ENCODE assay signal across 16 cellular contexts in genomic region chr5:88678780-88679491, GRCh38.
DNase-seq lines count a peak whose midpoint lies in the region; ATAC-seq lines count a peak whose summit lies in the region.
"Had no signal": no experiment of that assay in that cellular context is flagged by ENCODE, and none has a peak within 500 bp of the region (broad histone marks: within the 10 kb centered on the region; RNA-seq: fewer than 3 reads in every experiment).

No MANE protein-coding gene starts in this region.

- peaks cover 35 to 48% (median 40%) of the 10 kb centered on the region in 3 donors for H3K4me1 Mint-ChIP-seq in naive B cell

- H3K9me3 ChIP-seq in ES-I3 (ENCODE audit: control insufficient read depth, insufficient read depth, low read length), result no peaks in the 10 kb centered on the region
- H3K9me3 ChIP-seq in HUES64 (ENCODE audit: insufficient read depth, low read depth, low read length), result no peaks in the 10 kb centered on the region
- H3K9me3 ChIP-seq: uterus had no signal

- 4% methylated on average over 12 of the region's 16 CpGs for WGBS in HUES64

- no peak for ATAC-seq in naive B cell (ENCODE audit: low read depth in 2 of 2)
- ATAC-seq: stimulated activated memory B cell treated with anti-CD40 and anti-IgM and Interleukin-4, amounts not matched to agents 10 μg/mL and 1 μg/mL and 100 μg/mL, for 72 hours had no signal

- H3K4me3 Mint-ChIP-seq in naive B cell, result peak overlapping the region in 5 of 8 donors; percentile 21 to 75 (median 62)
- H3K4me3 Mint-ChIP-seq: activated CD4-positive, alpha-beta memory T cell treated with anti-CD3 and anti-CD28 coated beads, Interleukin-2, amount 10 ng/mL, durations not matched to agents 7 days and 5 days; stimulated activated memory B cell treated with anti-CD40 and anti-IgM and Interleukin-4, amounts not matched to agents 10 μg/mL and 1 μg/mL and 100 μg/mL, for 72 hours had no signal

- H3K4me3 ChIP-seq in HUES64 (ENCODE audit: low read length), result peak overlapping the region; percentile 44
- H3K4me3 ChIP-seq: cardiac muscle cell, uterus had no signal

- H3K4me1 ChIP-seq in ES-I3 (ENCODE audit: insufficient read depth, low read length), result peaks cover 3% of the 10 kb centered on the region; the same call in 1 of the 2 replicates
- peaks cover 22% of the 10 kb centered on the region for H3K4me1 ChIP-seq in HUES64 (ENCODE audit: insufficient read depth, low read length)

- peaks cover 69 to 83% (median 76%) of the 10 kb centered on the region in 3 donors for H3K27me3 Mint-ChIP-seq in naive B cell

- H3K9ac ChIP-seq in ES-I3 (ENCODE audit: low read depth, low read length), result peak overlapping the region; percentile 31; the same call in 1 of the 2 replicates
- no peak overlapping the region for H3K9ac ChIP-seq in HUES64 (ENCODE audit: low read depth, low read length)
- H3K9ac ChIP-seq: KMS-11 had no signal

- H3K36me3 Mint-ChIP-seq in naive B cell, result peaks cover 14 to 28% of the 10 kb centered on the region in 2 donors

- DNase-seq in astrocyte of the hippocampus (ENCODE audit: low read depth, low spot score) (peak; percentile 65), naive B cell (no peak), COR-L47 (lab: John Stamatoyannopoulos, UW) (no peak), NCI-H2227 (lab: John Stamatoyannopoulos, UW; ENCODE audit: unreplicated experiment) (no peak), Ammon's horn (ENCODE audit: low spot score) (no peak)
- no peak for DNase-seq in activated CD4-positive, alpha-beta T cell treated with anti-CD3 and anti-CD28 coated beads, Interleukin-2, amount 50 U/mL, for 4 hours
- DNase-seq: activated CD4-positive, alpha-beta memory T cell treated with anti-CD3 and anti-CD28 coated beads, Interleukin-2, amount 10 ng/mL, durations not matched to agents 7 days and 5 days; NCI-H146; stimulated activated CD4-positive, alpha-beta T cell treated with anti-CD3 and anti-CD28 coated beads, Interleukin-2, amount 100 ng/mL, for 48 hours; T1000; uterus had no signal

- H3K36me3 ChIP-seq in ES-I3 (ENCODE audit: insufficient read depth, low read length), result no peaks in the 10 kb centered on the region
- H3K36me3 ChIP-seq in HUES64 (ENCODE audit: insufficient read depth, low read length), result no peaks in the 10 kb centered on the region
- H3K36me3 ChIP-seq: cardiac muscle cell, uterus had no signal

- H3K27ac ChIP-seq in HUES64 (ENCODE audit: low read depth, low read length), result no peak overlapping the region
- H3K27ac ChIP-seq: cardiac muscle cell, KMS-11 had no signal

- H3K9me3 Mint-ChIP-seq in naive B cell, result peaks cover 9 to 52% (median 26%) of the 10 kb centered on the region in 7 donors
- H3K9me3 Mint-ChIP-seq: activated CD4-positive, alpha-beta memory T cell treated with anti-CD3 and anti-CD28 coated beads, Interleukin-2, amount 10 ng/mL, durations not matched to agents 7 days and 5 days had no signal

- peak overlapping the region in 5 of 6 donors; percentile 21 to 97 (median 97) for H3K27ac Mint-ChIP-seq in naive B cell
- H3K27ac Mint-ChIP-seq: activated CD4-positive, alpha-beta memory T cell treated with anti-CD3 and anti-CD28 coated beads, Interleukin-2, amount 10 ng/mL, durations not matched to agents 7 days and 5 days; stimulated activated memory B cell treated with anti-CD40 and anti-IgM and Interleukin-4, amounts not matched to agents 10 μg/mL and 1 μg/mL and 100 μg/mL, for 72 hours had no signal

- H3K27me3 ChIP-seq in HUES64 (ENCODE audit: insufficient read depth, low read length), result peaks cover 99% of the 10 kb centered on the region
